ENCODE assay signal across 13 cellular contexts in genomic region chr11:66292543-66293332, GRCh38. TPM values are rescaled to one million over a fixed set of nuclear protein-coding genes. Genes with fewer than 3 reads are reported as not detected.
A peak's percentile ranks its signal among the peaks of the same experiment; 100 is the strongest.
DNase-seq lines count a peak whose midpoint lies in the region; ATAC-seq, FAIRE-seq and TF ChIP-seq lines count a peak whose summit lies in the region.
"Had no signal": no experiment of that assay in that cellular context is flagged by ENCODE, and none has a peak within 500 bp of the region (broad histone marks: within the 10 kb centered on the region; RNA-seq: fewer than 3 reads in every experiment).

No MANE protein-coding gene starts in this region.

- H4K8ac ChIP-seq in H1 (ENCODE audit: extremely low read depth, insufficient read depth, low read length): peak overlapping the region; percentile 37

- DNase-seq in DMS53 (lab: John Stamatoyannopoulos, UW): peak; percentile 52
- DNase-seq in DMS53 treated with DMSO at 0.1 percent for 48 hours (lab: John Stamatoyannopoulos, UW; ENCODE audit: unreplicated experiment): no peak
- no peak for DNase-seq in Panc1 (ENCODE audit: low read depth, low spot score)
- DNase-seq in H1 (ENCODE audit: low read depth in 1 of 2, low spot score in 2 of 2): peak in 1 of 2 experiments; percentile 47
- DNase-seq in osteoblast (ENCODE audit: insufficient read length, low spot score, missing footprints): peak; percentile 79
- no peak for DNase-seq in tibial artery
- DNase-seq in stimulated activated CD4-positive, alpha-beta T cell treated with anti-CD3 and anti-CD28 coated beads, Interleukin-12 subunit alpha, Interleukin-12 subunit beta, amount 100 ng/mL, for 4 hours: no peak
- DNase-seq in SW480 (ENCODE audit: low spot score): no peak
- DNase-seq: activated CD4-positive, alpha-beta T cell treated with anti-CD3 and anti-CD28 coated beads for 48 hours; DND-41; left colon had no signal

- H2BK20ac ChIP-seq in H1 (ENCODE audit: low read length): no peak overlapping the region

- H3K14ac ChIP-seq in H1 (ENCODE audit: insufficient read length): no peak overlapping the region

- CTCF ChIA-PET in Panc1 (lab: Charles Lee): no interaction called here
- CTCF ChIA-PET in H1 (lab: Charles Lee; ENCODE audit: partially characterized antibody): no interaction called here

- H4K20me1 ChIP-seq in H1 (replicated peaks in 1 of 2; ENCODE audit: control insufficient read depth in 1 of 2, insufficient read depth in 2 of 2, low read length in 2 of 2) (peaks cover 4 to 7% of the 10 kb centered on the region in 2 experiments), osteoblast (ENCODE audit: insufficient read depth, low read length) (peaks cover 3% of the 10 kb centered on the region)

- no peak overlapping the region for H2BK5ac ChIP-seq in H1 (ENCODE audit: low read depth, low read length)

- H2AFZ ChIP-seq in H1 (ENCODE audit: low read length) (no peak overlapping the region), osteoblast (ENCODE audit: low read length) (no peak overlapping the region)

- H2AK5ac ChIP-seq in H1 (ENCODE audit: low read depth, low read length): no peak overlapping the region

- TF ChIP-seq RAD21 in H1 (IDR thresholded peaks at IDR 0.05 in 1 of 2, conservative IDR thresholded peaks at IDR 0.05 in 1 of 2; ENCODE audit: low read depth in 2 of 2, low read length in 2 of 2): no peak

- H2BK15ac ChIP-seq in H1 (ENCODE audit: low read length): peak overlapping the region; percentile 83; the same call in 1 of the 2 replicates

- H3K27me3 ChIP-seq in Panc1 (ENCODE audit: control insufficient read depth, insufficient read depth, low read length): no peaks in the 10 kb centered on the region
- peaks cover 2 to 30% (median 18%) of the 10 kb centered on the region in 4 experiments for H3K27me3 ChIP-seq in H1 (replicated peaks in 1 of 4; ENCODE audit: control insufficient read depth in 3 of 4, extremely low read depth in 1 of 4, insufficient read depth in 3 of 4, low read length in 3 of 4)
- H3K27me3 ChIP-seq in osteoblast (ENCODE audit: insufficient read depth, low read length): peaks cover 40% of the 10 kb centered on the region
- H3K27me3 ChIP-seq in tibial artery: peaks cover 0 to 57% of the 10 kb centered on the region in 2 donors

- H3K4me1 ChIP-seq in Panc1 (ENCODE audit: control insufficient read depth, insufficient read depth, low read length) (peaks cover 13% of the 10 kb centered on the region), H1 (replicated peaks in 1 of 4; ENCODE audit: control insufficient read depth in 3 of 4, insufficient read depth in 4 of 4, low read length in 3 of 4) (peaks cover 5 to 29% (median 10%) of the 10 kb centered on the region in 4 experiments; a peak in 6 of 7 replicates), osteoblast (ENCODE audit: insufficient read depth, low read length) (peaks cover 17% of the 10 kb centered on the region), tibial artery (peaks cover 0 to 30% (median 23%) of the 10 kb centered on the region in 4 donors)

- no peak overlapping the region for H4K5ac ChIP-seq in H1 (ENCODE audit: insufficient read length, low read depth, low read length)

- no peak for TF ChIP-seq POLR2A in H1 (IDR thresholded peaks at IDR 0.05; ENCODE audit: control extremely low read depth in 1 of 2, low read depth in 2 of 2, low read length in 2 of 2)

- no peaks in the 10 kb centered on the region; the same call in none of the 2 replicates for H3K36me3 ChIP-seq in Panc1 (ENCODE audit: control insufficient read depth, insufficient read depth, low read length)
- H3K36me3 ChIP-seq in H1 (ENCODE audit: control insufficient read depth in 2 of 4, insufficient read depth in 4 of 4, low read length in 3 of 4): no peaks in the 10 kb centered on the region
- no peaks in the 10 kb centered on the region for H3K36me3 ChIP-seq in osteoblast (ENCODE audit: insufficient read depth, low read length)
- H3K36me3 ChIP-seq in tibial artery: no peaks in the 10 kb centered on the region
- H3K36me3 ChIP-seq: prostate gland had no signal

- no peaks in the 10 kb centered on the region for H3K9me3 ChIP-seq in Panc1 (ENCODE audit: control insufficient read depth, insufficient read depth, low read depth, low read length)
- H3K9me3 ChIP-seq in H1 (ENCODE audit: insufficient read depth in 2 of 2, low read depth in 1 of 2, low read length in 1 of 2): no peaks in the 10 kb centered on the region
- H3K9me3 ChIP-seq in osteoblast (ENCODE audit: low read depth, low read length): no peaks in the 10 kb centered on the region
- no peaks in the 10 kb centered on the region for H3K9me3 ChIP-seq in tibial artery
- H3K9me3 ChIP-seq: prostate gland had no signal

- BruUV-seq in Panc1 (replicated peaks; lab: Mats Ljungman, UMichigan): no TSS peak

- peaks cover 0 to 8% of the 10 kb centered on the region in 2 experiments; a peak in 1 of 4 replicates for H3K79me2 ChIP-seq in H1 (ENCODE audit: control insufficient read depth in 1 of 2, insufficient read depth in 2 of 2, low read length in 2 of 2)
- H3K79me2 ChIP-seq in osteoblast (ENCODE audit: insufficient read depth, low read length): peaks cover 11% of the 10 kb centered on the region

- FAIRE-seq in H1 (lab: Jason Lieb, UNC): no peak

- 72% methylated on average over 17 of the region's 17 CpGs; no CpG with 5 or more reads in 1 of the 2 experiments for WGBS in H1 (ENCODE audit: extremely low coverage in 1 of 2, insufficient coverage in 1 of 2, insufficient read length in 1 of 2, insufficient replicate concordance in 2 of 2, low coverage in 1 of 2, low lambda C conversion rate in 2 of 2, missing lambda C conversion rate in 1 of 2), 2 experiments

- ATAC-seq in Panc1: no peak
- ATAC-seq: left colon had no signal

- H3K4me2 ChIP-seq in H1 (ENCODE audit: insufficient read depth in 1 of 2, low read depth in 2 of 2, low read length in 2 of 2) (peak overlapping the region; percentile 43 to 80), osteoblast (ENCODE audit: insufficient read depth, low read length) (no peak overlapping the region)

- no peak overlapping the region for H2BK120ac ChIP-seq in H1 (replicated peaks; ENCODE audit: low read depth, low read length)

- H2BK12ac ChIP-seq in H1 (ENCODE audit: low read depth, low read length): peak overlapping the region; percentile 72; the same call in 1 of the 2 replicates

- TF ChIP-seq CTCF in Panc1 (IDR thresholded peaks at IDR 0.05) (no peak), H1 (IDR thresholded peaks at IDR 0.05; ENCODE audit: control extremely low read depth in 1 of 3, insufficient read depth in 1 of 3, low read depth in 1 of 3, low read length in 3 of 3) (no peak), osteoblast (IDR thresholded peaks at IDR 0.05; ENCODE audit: extremely low read depth, low read depth, low read length) (no peak), tibial artery (IDR thresholded peaks at IDR 0.05) (no peak)

- POLR2A ChIA-PET in Panc1 (lab: Charles Lee): no interaction called here
- POLR2A ChIA-PET in H1 (lab: Charles Lee; ENCODE audit: partially characterized antibody): no interaction called here

- in situ Hi-C loops in Panc1 (cut with HindIII; ENCODE audit: low pct_unique_long_range_greater_than_20kb, low sequenced_read_pairs): no loop called here

- peaks cover 12% of the 10 kb centered on the region; the same call in 1 of the 2 replicates for H3K23me2 ChIP-seq in H1 (ENCODE audit: low read depth, low read length)

- H4K91ac ChIP-seq in H1 (replicated peaks; ENCODE audit: insufficient read length, low read length): peak overlapping the region; percentile 87

- no peak for TF ChIP-seq EP300 in H1 (IDR thresholded peaks at IDR 0.05; ENCODE audit: borderline replicate concordance in 1 of 2, low read depth in 2 of 2, low read length in 2 of 2)

- H3K4me3 ChIP-seq in Panc1 (ENCODE audit: low read depth in 2 of 2, low read length in 2 of 2): peak overlapping the region; percentile 58 to 61
- peak overlapping the region in 3 of 4 experiments; percentile 59 to 76 (median 59); a peak in 4 of 8 replicates for H3K4me3 ChIP-seq in H1 (ENCODE audit: extremely low read depth in 1 of 4, insufficient read depth in 2 of 4, low read depth in 3 of 4, low read length in 4 of 4)
- no peak overlapping the region for H3K4me3 ChIP-seq in osteoblast (ENCODE audit: insufficient read depth, low read length)
- no peak overlapping the region for H3K4me3 ChIP-seq in tibial artery

- intact Hi-C loops in Panc1 (cut with micrococcal nuclease; ENCODE audit: unreplicated experiment): no loop called here
- intact Hi-C loops in tibial artery (cut with DNase I; ENCODE audit: low total_unique reads): no loop called here

- H3K56ac ChIP-seq in H1 (replicated peaks; ENCODE audit: insufficient read length, low read depth, low read length): no peak overlapping the region

- H3K23ac ChIP-seq in H1 (ENCODE audit: insufficient read length): no peak overlapping the region

- H3K18ac ChIP-seq in H1 (ENCODE audit: extremely low read depth, low read length): no peak overlapping the region

- peak overlapping the region; percentile 61 for H3K4ac ChIP-seq in H1 (replicated peaks; ENCODE audit: insufficient read length, low read depth, low read length)

- 0 out of 2 replicates have a peak, but pooled peaks cover 2% of the 10 kb centered on the region for H3K79me1 ChIP-seq in H1 (ENCODE audit: low read depth, low read length)

- H3K27ac ChIP-seq in Panc1 (ENCODE audit: low read length): no peak overlapping the region
- no peak overlapping the region for H3K27ac ChIP-seq in H1 (ENCODE audit: low read depth, low read length)
- H3K27ac ChIP-seq in osteoblast (ENCODE audit: low read depth, low read length): no peak overlapping the region
- no peak overlapping the region for H3K27ac ChIP-seq in tibial artery
- H3K27ac ChIP-seq: prostate gland had no signal

- no peak overlapping the region for H3K9ac ChIP-seq in H1 (replicated peaks in 1 of 4; ENCODE audit: extremely low read depth in 1 of 4, low read depth in 3 of 4, low read length in 3 of 4)

RNA-seq across cellular contexts. Expression of gene TMEM151A, which starts 1.0 kb away (rescaled TPM):
- total RNA-seq in Panc1 (2021; ENCODE audit: unreplicated experiment) (11.0 TPM), osteoblast (0.29 and 0.36 TPM in 2 replicates)
- 16.8 TPM for polyA plus RNA-seq in Panc1 (2012; ENCODE audit: insufficient read length)
- total RNA-seq in H1 (2021; fragmentation: NEBNext Ultra II Directional; extraction: Animal tissue kit (Norgen Biotek cat#: 25700)): 2.4 and 3.2 TPM in 2 replicates
- polyA plus RNA-seq in H1 (2011; rRNA removed): 3.2 and 4.5 TPM in 2 replicates
- 2.2 TPM for polyA plus RNA-seq in H1 (2011; cell fraction: cytosol; rRNA removed)
- polyA plus RNA-seq in H1 (2011; cell fraction: nucleus; rRNA removed): 2.4 TPM
- polyA plus RNA-seq in H1 (2012, experiment 1 of 2): 0.87 to 2.5 TPM (median 2.1 TPM) in 4 replicates
- polyA plus RNA-seq in H1 (2012, experiment 2 of 2): 2.3 TPM
- polyA plus RNA-seq in H1 (2013, experiment 1 of 2): 3.7 TPM
- polyA plus RNA-seq in H1 (2013, experiment 2 of 2): 4.0 TPM
- polyA minus RNA-seq in H1 (2011; rRNA and poly(A)+ RNA removed): 0.56 and 1.3 TPM in 2 replicates
- 1.8 TPM for polyA minus RNA-seq in H1 (2011; cell fraction: cytosol; rRNA and poly(A)+ RNA removed)
- polyA minus RNA-seq in H1 (2011; cell fraction: nucleus; rRNA and poly(A)+ RNA removed): 2.8 TPM
- total RNA-seq: ureter had no signal

RNA-seq across cellular contexts. Expression of gene YIF1A, which starts 3.8 kb away (rescaled TPM):
- total RNA-seq in Panc1 (2021; ENCODE audit: unreplicated experiment) (196 TPM), osteoblast (165 and 182 TPM in 2 replicates)
- 274 TPM for polyA plus RNA-seq in Panc1 (2012; ENCODE audit: insufficient read length)
- total RNA-seq in H1 (2021; fragmentation: NEBNext Ultra II Directional; extraction: Animal tissue kit (Norgen Biotek cat#: 25700)): 70.1 and 75.9 TPM in 2 replicates
- polyA plus RNA-seq in H1 (2011; rRNA removed): 178 and 248 TPM in 2 replicates
- 106 TPM for polyA plus RNA-seq in H1 (2011; cell fraction: cytosol; rRNA removed)
- 184 TPM for polyA plus RNA-seq in H1 (2011; cell fraction: nucleus; rRNA removed)
- polyA plus RNA-seq in H1 (2012, experiment 1 of 2): 50.7 to 118 TPM (median 101 TPM) in 4 replicates
- 274 TPM for polyA plus RNA-seq in H1 (2012, experiment 2 of 2)
- polyA plus RNA-seq in H1 (2013, experiment 1 of 2): 179 TPM
- polyA plus RNA-seq in H1 (2013, experiment 2 of 2): 193 TPM
- 96.9 and 101 TPM in 2 replicates for polyA minus RNA-seq in H1 (2011; rRNA and poly(A)+ RNA removed)
- polyA minus RNA-seq in H1 (2011; cell fraction: cytosol; rRNA and poly(A)+ RNA removed): 80.4 TPM
- 42.2 TPM for polyA minus RNA-seq in H1 (2011; cell fraction: nucleus; rRNA and poly(A)+ RNA removed)

RNA-seq across cellular contexts. Expression of gene CNIH2, which starts 14.8 kb away (rescaled TPM):
- total RNA-seq in Panc1 (2021; ENCODE audit: unreplicated experiment) (9.3 TPM), osteoblast (under 0.01 TPM in 1 of 2 replicates, not detected in the other)
- 15.1 TPM for polyA plus RNA-seq in Panc1 (2012; ENCODE audit: insufficient read length)
- total RNA-seq in H1 (2021; fragmentation: NEBNext Ultra II Directional; extraction: Animal tissue kit (Norgen Biotek cat#: 25700)): 15.8 and 17.0 TPM in 2 replicates
- polyA plus RNA-seq in H1 (2011; rRNA removed): 11.6 and 12.5 TPM in 2 replicates
- 5.5 TPM for polyA plus RNA-seq in H1 (2011; cell fraction: cytosol; rRNA removed)
- polyA plus RNA-seq in H1 (2011; cell fraction: nucleus; rRNA removed): 13.1 TPM
- polyA plus RNA-seq in H1 (2012, experiment 1 of 2): 11.7 to 18.1 TPM (median 16.2 TPM) in 4 replicates
- polyA plus RNA-seq in H1 (2012, experiment 2 of 2): 12.4 TPM
- polyA plus RNA-seq in H1 (2013, experiment 1 of 2): 12.7 TPM
- 13.4 TPM for polyA plus RNA-seq in H1 (2013, experiment 2 of 2)
- 8.5 and 9.1 TPM in 2 replicates for polyA minus RNA-seq in H1 (2011; rRNA and poly(A)+ RNA removed)
- polyA minus RNA-seq in H1 (2011; cell fraction: cytosol; rRNA and poly(A)+ RNA removed): 11.6 TPM
- 5.0 TPM for polyA minus RNA-seq in H1 (2011; cell fraction: nucleus; rRNA and poly(A)+ RNA removed)

RNA-seq across cellular contexts. Expression of gene CD248, which starts 24.1 kb away (rescaled TPM):
- total RNA-seq in Panc1 (2021; ENCODE audit: unreplicated experiment): 0.15 TPM
- not detected for polyA plus RNA-seq in Panc1 (2012; ENCODE audit: insufficient read length)
- 3.7 and 3.9 TPM in 2 replicates for total RNA-seq in H1 (2021; fragmentation: NEBNext Ultra II Directional; extraction: Animal tissue kit (Norgen Biotek cat#: 25700))
- 2.7 and 4.6 TPM in 2 replicates for polyA plus RNA-seq in H1 (2011; rRNA removed)
- polyA plus RNA-seq in H1 (2011; cell fraction: cytosol; rRNA removed): 0.84 TPM
- 3.0 TPM for polyA plus RNA-seq in H1 (2011; cell fraction: nucleus; rRNA removed)
- 1.9 to 3.4 TPM (median 2.7 TPM) in 4 replicates for polyA plus RNA-seq in H1 (2012, experiment 1 of 2)
- 2.8 TPM for polyA plus RNA-seq in H1 (2012, experiment 2 of 2)
- 11.9 TPM for polyA plus RNA-seq in H1 (2013, experiment 1 of 2)
- polyA plus RNA-seq in H1 (2013, experiment 2 of 2): 11.8 TPM
- polyA minus RNA-seq in H1 (2011; rRNA and poly(A)+ RNA removed): 0.61 and 0.95 TPM in 2 replicates
- polyA minus RNA-seq in H1 (2011; cell fraction: cytosol; rRNA and poly(A)+ RNA removed): 1.5 TPM
- 1.5 TPM for polyA minus RNA-seq in H1 (2011; cell fraction: nucleus; rRNA and poly(A)+ RNA removed)
- 103 and 107 TPM in 2 replicates for total RNA-seq in osteoblast

RNA-seq across cellular contexts. Expression of gene RAB1B, which starts 24.3 kb away (rescaled TPM):
- total RNA-seq in Panc1 (2021; ENCODE audit: unreplicated experiment): 256 TPM
- 356 TPM for polyA plus RNA-seq in Panc1 (2012; ENCODE audit: insufficient read length)
- total RNA-seq in H1 (2021; fragmentation: NEBNext Ultra II Directional; extraction: Animal tissue kit (Norgen Biotek cat#: 25700)): 100 and 106 TPM in 2 replicates
- 217 and 306 TPM in 2 replicates for polyA plus RNA-seq in H1 (2011; rRNA removed)
- 154 TPM for polyA plus RNA-seq in H1 (2011; cell fraction: cytosol; rRNA removed)
- 150 TPM for polyA plus RNA-seq in H1 (2011; cell fraction: nucleus; rRNA removed)
- 83.5 to 116 TPM (median 115 TPM) in 4 replicates for polyA plus RNA-seq in H1 (2012, experiment 1 of 2)
- 130 TPM for polyA plus RNA-seq in H1 (2012, experiment 2 of 2)
- polyA plus RNA-seq in H1 (2013, experiment 1 of 2): 89.8 TPM
- 91.6 TPM for polyA plus RNA-seq in H1 (2013, experiment 2 of 2)
- 110 and 111 TPM in 2 replicates for polyA minus RNA-seq in H1 (2011; rRNA and poly(A)+ RNA removed)
- polyA minus RNA-seq in H1 (2011; cell fraction: cytosol; rRNA and poly(A)+ RNA removed): 81.3 TPM
- 39.8 TPM for polyA minus RNA-seq in H1 (2011; cell fraction: nucleus; rRNA and poly(A)+ RNA removed)
- 75.3 and 75.4 TPM in 2 replicates for total RNA-seq in osteoblast

Comparison
In these comparisons a context has a peak if more than half of its experiments do, and no peak if none do; other contexts are left out.
1. DNase-seq: peak in DMS53 (single experiment) and osteoblast (single experiment); none in DMS53 treated with DMSO at 0.1 percent for 48 hours (single experiment), Panc1 (single experiment), tibial artery (0 of 2), stimulated activated CD4-positive, alpha-beta T cell treated with anti-CD3 and anti-CD28 coated beads, Interleukin-12 subunit alpha, Interleukin-12 subunit beta, amount 100 ng/mL, for 4 hours (single experiment) and SW480 (single experiment).
2. H3K4me3 ChIP-seq: peak in Panc1 (2 of 2) and H1 (3 of 4); none in osteoblast (single experiment) and tibial artery (0 of 2).
3. RNA of gene CNIH2, which starts 14.8 kb away (total RNA-seq): 15.8 to 17.0 TPM in H1 and 9.3 TPM in Panc1 (single experiment); under 0.01 TPM in osteoblast; every median in the first group is over 10 times any median in the second.